8 cellular contexts compared by ENCODE assay signal in genomic region chr22:35838849-35839646, GRCh38.
DNase-seq lines count a peak whose midpoint lies in the region; ATAC-seq, FAIRE-seq and TF ChIP-seq lines count a peak whose summit lies in the region.

No MANE protein-coding gene starts in this region.

- ATAC-seq in GM23338: peak; percentile 10
- ATAC-seq in thoracic aorta (ENCODE audit: insufficient number of reproducible peaks, low FRiP score, low read depth): no peak
- ATAC-seq in T-helper 17 cell: no peak
- ATAC-seq in HG03457 (IDR thresholded peaks at IDR 0.05; ENCODE audit: unreplicated experiment): no peak

- H3K36me3 ChIP-seq in GM23338 (ENCODE audit: insufficient read depth) (no peaks in the 10 kb centered on the region), kidney (ENCODE audit: control insufficient read depth in 1 of 2, insufficient read depth in 2 of 2, low read length in 2 of 2) (no peaks in the 10 kb centered on the region), thoracic aorta (no peaks in the 10 kb centered on the region)

- H3K79me2 ChIP-seq in GM23338 (replicated peaks; ENCODE audit: insufficient read depth): peaks cover 65% of the 10 kb centered on the region

- peak; percentile 52 to 63 for TF ChIP-seq CTCF in GM23338 (conservative IDR thresholded peaks at IDR 0.05; ENCODE audit: low read depth in 2 of 2)
- peak; percentile 35 to 49 for TF ChIP-seq CTCF in brain (conservative IDR thresholded peaks at IDR 0.05)
- TF ChIP-seq CTCF in kidney (IDR thresholded peaks at IDR 0.05; ENCODE audit: borderline replicate concordance, extremely low read depth, insufficient read depth): peak; percentile 39
- no peak for TF ChIP-seq CTCF in thoracic aorta (IDR thresholded peaks at IDR 0.05)

- H3K4me1 ChIP-seq in GM23338 (ENCODE audit: insufficient read depth): peaks cover 69% of the 10 kb centered on the region
- peaks cover 19 to 28% of the 10 kb centered on the region in 2 donors for H3K4me1 ChIP-seq in kidney (ENCODE audit: control insufficient read depth in 1 of 2, insufficient read depth in 1 of 2, low read depth in 1 of 2, low read length in 2 of 2)
- H3K4me1 ChIP-seq in thoracic aorta (ENCODE audit: control insufficient read depth in 1 of 2, low read depth in 2 of 2): peaks cover 25 to 57% of the 10 kb centered on the region in 2 donors

- H3K9ac ChIP-seq in kidney (ENCODE audit: low read length in 2 of 2): peak overlapping the region; percentile 50 to 64

- H3K9me2 ChIP-seq in GM23338 (ENCODE audit: insufficient read depth): no peaks in the 10 kb centered on the region

- H3F3A ChIP-seq in GM23338 (replicated peaks; ENCODE audit: low read depth): no peaks in the 10 kb centered on the region

- H3K4me3 Mint-ChIP-seq in GM23338 (peak overlapping the region; percentile 87), brain (peak overlapping the region; percentile 89 to 97 (median 95)), T-helper 17 cell (no peak overlapping the region)

- no peak for FAIRE-seq in kidney (lab: Jason Lieb, UNC)

- H3K4me2 ChIP-seq in GM23338: peak overlapping the region; percentile 79

- H3K27ac ChIP-seq in GM23338 (ENCODE audit: low read depth): peak overlapping the region; percentile 84
- peak overlapping the region in 1 of 2 donors; percentile 2 for H3K27ac ChIP-seq in kidney (ENCODE audit: low read depth in 2 of 2, low read length in 2 of 2)
- H3K27ac ChIP-seq in thoracic aorta: peak overlapping the region; percentile 55 to 78

- H3K9me3 ChIP-seq in kidney (ENCODE audit: control insufficient read depth in 1 of 2, low read length in 2 of 2): no peaks in the 10 kb centered on the region
- no peaks in the 10 kb centered on the region for H3K9me3 ChIP-seq in thoracic aorta
- H3K9me3 ChIP-seq in T-helper 17 cell (ENCODE audit: control insufficient read depth, low read length, poor library complexity, severe bottlenecking): no peaks in the 10 kb centered on the region

- DNase-seq in GM23338 (ENCODE audit: low spot score): peak; percentile 70
- DNase-seq in NCI-H2171 treated with DMSO at 0.1 percent for 48 hours (lab: John Stamatoyannopoulos, UW): peak; percentile 72
- DNase-seq in kidney: no peak
- no peak for DNase-seq in thoracic aorta (ENCODE audit: low spot score)
- no peak for DNase-seq in T-helper 17 cell
- no peak for DNase-seq in stimulated activated CD4-positive, alpha-beta T cell treated with anti-CD3 and anti-CD28 coated beads, Interleukin-15, amount 100 ng/mL, for 24 hours

- H3K36me3 Mint-ChIP-seq in GM23338 (ENCODE audit: low read depth) (no peaks in the 10 kb centered on the region), brain (peaks cover 4% of the 10 kb centered on the region), T-helper 17 cell (ENCODE audit: low read depth) (peaks cover 2% of the 10 kb centered on the region)

- no peaks in the 10 kb centered on the region for H3K27me3 ChIP-seq in GM23338 (ENCODE audit: insufficient read depth)
- no peaks in the 10 kb centered on the region for H3K27me3 ChIP-seq in thoracic aorta (replicated peaks; ENCODE audit: insufficient read depth)

- H3K9me3 Mint-ChIP-seq in GM23338: no peaks in the 10 kb centered on the region
- H3K9me3 Mint-ChIP-seq in brain: no peaks in the 10 kb centered on the region

- no peaks in the 10 kb centered on the region for H4K20me1 ChIP-seq in GM23338 (replicated peaks; ENCODE audit: insufficient read depth)

- no peak overlapping the region for H2AFZ ChIP-seq in GM23338

- H3K4me1 Mint-ChIP-seq in GM23338 (peaks cover 72% of the 10 kb centered on the region), brain (peaks cover 71% of the 10 kb centered on the region), T-helper 17 cell (peaks cover 18% of the 10 kb centered on the region)

- peak overlapping the region; percentile 95 for H3K27ac Mint-ChIP-seq in GM23338
- peak overlapping the region; percentile 97 for H3K27ac Mint-ChIP-seq in brain
- H3K27ac Mint-ChIP-seq in T-helper 17 cell: no peak overlapping the region

- intact Hi-C loops in kidney (cut with DNase I): no loop called here

- H3K4me3 ChIP-seq in GM23338 (peak overlapping the region; percentile 54), kidney (ENCODE audit: low read length in 2 of 2) (peak overlapping the region; percentile 77 to 85), thoracic aorta (peak overlapping the region; percentile 77)

- peaks cover 12% of the 10 kb centered on the region for H3K27me3 Mint-ChIP-seq in GM23338 (ENCODE audit: insufficient read depth, low read depth, poor library complexity)
- H3K27me3 Mint-ChIP-seq in brain: peaks cover 12% of the 10 kb centered on the region
- H3K27me3 Mint-ChIP-seq in T-helper 17 cell: peaks cover 54% of the 10 kb centered on the region

TF ChIP-seq in GM23338, 12 proteins besides CTCF, POLR2A, EP300 and RAD21:
- no peak for TF ChIP-seq POLR2AphosphoS5 (IDR thresholded peaks at IDR 0.05; ENCODE audit: low read depth)
- no peak for TF ChIP-seq ZNF331 (CRISPR knock-in tag; IDR thresholded peaks at IDR 0.05; ENCODE audit: low read depth)
- no peak for TF ChIP-seq STAT1 (IDR thresholded peaks at IDR 0.05; ENCODE audit: unreplicated experiment)
- TF ChIP-seq EZH2phosphoT487 (IDR thresholded peaks at IDR 0.05; ENCODE audit: unreplicated experiment): no peak
- TF ChIP-seq ETS1 (IDR thresholded peaks at IDR 0.05): no peak
- no peak for TF ChIP-seq JUNB (IDR thresholded peaks at IDR 0.05; ENCODE audit: unreplicated experiment)
- TF ChIP-seq CREB1 (CRISPR knock-in tag; IDR thresholded peaks at IDR 0.05; ENCODE audit: low read depth): no peak
- TF ChIP-seq REST (IDR thresholded peaks at IDR 0.05; ENCODE audit: unreplicated experiment): no peak
- TF ChIP-seq ZNF114 (CRISPR knock-in tag; IDR thresholded peaks at IDR 0.05): no peak

Comparison
In these comparisons a context has a peak if more than half of its experiments do, and no peak if none do; other contexts are left out.
1. DNase-seq: peak in GM23338 (single experiment) and NCI-H2171 treated with DMSO at 0.1 percent for 48 hours (single experiment); none in kidney (single experiment), thoracic aorta (single experiment), T-helper 17 cell (0 of 3) and stimulated activated CD4-positive, alpha-beta T cell treated with anti-CD3 and anti-CD28 coated beads, Interleukin-15, amount 100 ng/mL, for 24 hours (single experiment).
2. Peak in every context shown above with its lines, with median percentiles within 50 percentile points of each other: H3K4me3 ChIP-seq.